Comparison of ENCODE assay signal across 10 cellular contexts in genomic region chr2:39264733-39265132, GRCh38. TPM values are rescaled to one million over a fixed set of nuclear protein-coding genes. Genes with fewer than 3 reads are reported as not detected.
DNase-seq lines count a peak whose midpoint lies in the region; ATAC-seq and TF ChIP-seq lines count a peak whose summit lies in the region.
"Had no signal": no experiment of that assay in that cellular context is flagged by ENCODE, and none has a peak within 500 bp of the region (broad histone marks: within the 10 kb centered on the region; RNA-seq: fewer than 3 reads in every experiment).

No MANE protein-coding gene starts in this region.

- H2AFZ ChIP-seq in neural progenitor cell (replicated peaks) = no peak overlapping the region

- no peaks in the 10 kb centered on the region for H4K20me1 ChIP-seq in neural progenitor cell (ENCODE audit: low read depth)

- no peak overlapping the region for H3K4me2 ChIP-seq in neural progenitor cell

- no peaks in the 10 kb centered on the region for H3K9me3 ChIP-seq in CD4-positive, CD25-positive, alpha-beta regulatory T cell (ENCODE audit: control insufficient read depth in 2 of 2, low read length in 2 of 2)
- H3K9me3 ChIP-seq in aorta (ENCODE audit: control insufficient read depth, low read length) (no peaks in the 10 kb centered on the region), tibial nerve (no peaks in the 10 kb centered on the region), neural progenitor cell (ENCODE audit: low read depth) (no peaks in the 10 kb centered on the region)
- H3K9me3 ChIP-seq: gastrocnemius medialis had no signal

- peaks cover 22% of the 10 kb centered on the region for H3K4me1 ChIP-seq in CD4-positive, CD25-positive, alpha-beta regulatory T cell (ENCODE audit: control insufficient read depth, insufficient read depth, low read length, poor library complexity, severe bottlenecking)
- H3K4me1 ChIP-seq in aorta (ENCODE audit: control insufficient read depth in 1 of 2, insufficient read depth in 2 of 2, low read length in 2 of 2) = peaks cover 0 to 5% of the 10 kb centered on the region in 2 donors
- H3K4me1 ChIP-seq in tibial nerve = no peaks in the 10 kb centered on the region
- no peaks in the 10 kb centered on the region for H3K4me1 ChIP-seq in neural progenitor cell

- H3K4me3 Mint-ChIP-seq in CD4-positive, CD25-positive, alpha-beta regulatory T cell = peak overlapping the region in 3 of 4 donors; percentile 4 to 30 (median 19)
- no peak overlapping the region for H3K4me3 Mint-ChIP-seq in neural progenitor cell

- H3F3A ChIP-seq in neural progenitor cell (ENCODE audit: low read depth) = no peaks in the 10 kb centered on the region

- no peaks in the 10 kb centered on the region for H3K9me3 Mint-ChIP-seq in CD4-positive, CD25-positive, alpha-beta regulatory T cell
- no peaks in the 10 kb centered on the region for H3K9me3 Mint-ChIP-seq in neural progenitor cell

- no peak for TF ChIP-seq EP300 in tibial nerve (IDR thresholded peaks at IDR 0.05)

- intact Hi-C loops in aorta (cut with DNase I) = no loop called here

- peak in 1 of 2 donors; percentile 47 for ATAC-seq in CD4-positive, CD25-positive, alpha-beta regulatory T cell (ENCODE audit: low read depth in 2 of 2)
- ATAC-seq in GM19351 (IDR thresholded peaks at IDR 0.05; ENCODE audit: unreplicated experiment) (peak; percentile 72), HG02938 (IDR thresholded peaks at IDR 0.05; ENCODE audit: unreplicated experiment) (peak; percentile 79), aorta (ENCODE audit: low FRiP score) (no peak)
- ATAC-seq: gastrocnemius medialis had no signal

- H3K9ac ChIP-seq in neural progenitor cell = no peak overlapping the region

- H3K27me3 ChIP-seq in CD4-positive, CD25-positive, alpha-beta regulatory T cell (ENCODE audit: control insufficient read depth, insufficient read depth, low read length) = no peaks in the 10 kb centered on the region
- H3K27me3 ChIP-seq in aorta (ENCODE audit: control insufficient read depth in 1 of 2, insufficient read depth in 2 of 2, low read length in 1 of 2) = no peaks in the 10 kb centered on the region
- no peaks in the 10 kb centered on the region for H3K27me3 ChIP-seq in tibial nerve
- no peaks in the 10 kb centered on the region for H3K27me3 ChIP-seq in neural progenitor cell
- H3K27me3 ChIP-seq: gastrocnemius medialis had no signal

- TF ChIP-seq POLR2A in tibial nerve (IDR thresholded peaks at IDR 0.05) = no peak

- no peak for TF ChIP-seq CTCF in tibial nerve (IDR thresholded peaks at IDR 0.05)
- no peak for TF ChIP-seq CTCF in neural progenitor cell (IDR thresholded peaks at IDR 0.05)

- no peaks in the 10 kb centered on the region for H3K36me3 ChIP-seq in CD4-positive, CD25-positive, alpha-beta regulatory T cell (ENCODE audit: control insufficient read depth, insufficient read depth, low read length)
- H3K36me3 ChIP-seq in aorta (ENCODE audit: control insufficient read depth in 1 of 2, insufficient read depth in 2 of 2, low read length in 1 of 2) (peaks cover 0 to 2% of the 10 kb centered on the region in 2 donors), tibial nerve (peaks cover 0 to 44% (median 0%) of the 10 kb centered on the region in 3 donors), neural progenitor cell (no peaks in the 10 kb centered on the region)

- H3K36me3 Mint-ChIP-seq in CD4-positive, CD25-positive, alpha-beta regulatory T cell = peaks cover 13% of the 10 kb centered on the region
- H3K36me3 Mint-ChIP-seq in neural progenitor cell = peaks cover 23% of the 10 kb centered on the region

- 79 to 91% methylated on average over 1 of the region's 1 CpG for WGBS in aorta, 2 donors
- WGBS in tibial nerve, 2 donors = 73 to 84% methylated on average over 1 of the region's 1 CpG

- peaks cover 23 to 33% (median 28%) of the 10 kb centered on the region in 4 donors for H3K4me1 Mint-ChIP-seq in CD4-positive, CD25-positive, alpha-beta regulatory T cell
- no peaks in the 10 kb centered on the region for H3K4me1 Mint-ChIP-seq in neural progenitor cell

- H3K27ac ChIP-seq in CD4-positive, CD25-positive, alpha-beta regulatory T cell (ENCODE audit: insufficient read depth, low read length, poor library complexity, severe bottlenecking) = peak overlapping the region; percentile 60
- H3K27ac ChIP-seq in aorta (ENCODE audit: low read depth in 1 of 2, low read length in 2 of 2) (no peak overlapping the region), tibial nerve (no peak overlapping the region), neural progenitor cell (no peak overlapping the region)
- H3K27ac ChIP-seq: gastrocnemius medialis had no signal

- peak in 1 of 3 donors; percentile 33 for DNase-seq in CD4-positive, CD25-positive, alpha-beta regulatory T cell
- DNase-seq in NCI-H69 (lab: John Stamatoyannopoulos, UW) = peak; percentile 32
- DNase-seq in aorta = no peak
- no peak for DNase-seq in tibial nerve (ENCODE audit: low spot score in 2 of 2)
- DNase-seq in neural progenitor cell (ENCODE audit: low spot score) = no peak
- no peak for DNase-seq in GM03348 (ENCODE audit: low spot score)
- DNase-seq: gastrocnemius medialis, NCI-H1930 had no signal

- H3K27me3 Mint-ChIP-seq in CD4-positive, CD25-positive, alpha-beta regulatory T cell = no peaks in the 10 kb centered on the region
- no peaks in the 10 kb centered on the region for H3K27me3 Mint-ChIP-seq in neural progenitor cell (ENCODE audit: insufficient read depth, low read depth)

- peak overlapping the region; percentile 77 to 93 (median 87) for H3K27ac Mint-ChIP-seq in CD4-positive, CD25-positive, alpha-beta regulatory T cell
- no peak overlapping the region for H3K27ac Mint-ChIP-seq in neural progenitor cell

- no peaks in the 10 kb centered on the region for H3K79me2 ChIP-seq in neural progenitor cell (ENCODE audit: low read depth)

- peak overlapping the region; percentile 52 for H3K4me3 ChIP-seq in CD4-positive, CD25-positive, alpha-beta regulatory T cell (ENCODE audit: low read depth, low read length)
- H3K4me3 ChIP-seq in aorta (ENCODE audit: low read length in 2 of 2) (no peak overlapping the region), tibial nerve (no peak overlapping the region), neural progenitor cell (no peak overlapping the region)
- H3K4me3 ChIP-seq: gastrocnemius medialis had no signal

RNA-seq across cellular contexts. Expression of gene CDKL4, which starts 21.0 kb away (rescaled TPM):
- total RNA-seq in CD4-positive, CD25-positive, alpha-beta regulatory T cell = 0.74 TPM
- 1 to 10 TPM in 1 of 4 donors, under 1 TPM in 3; 0.25 to 1.6 (median 0.42) TPM for polyA plus RNA-seq in CD4-positive, CD25-positive, alpha-beta regulatory T cell
- total RNA-seq in aorta (1 to 10 TPM in 1 of 2 donors, under 1 TPM in 1; 0.88 to 1.3 TPM), tibial nerve (under 1 TPM in 2 of 4 donors, not detected in 2; 0.22 to 0.42 TPM), neural progenitor cell (ENCODE audit: low replicate concordance) (not detected in 2 replicates)
- not detected for polyA plus RNA-seq in aorta
